Comparison of ENCODE assay signal across 8 cellular contexts in the genomic region with DNA sequence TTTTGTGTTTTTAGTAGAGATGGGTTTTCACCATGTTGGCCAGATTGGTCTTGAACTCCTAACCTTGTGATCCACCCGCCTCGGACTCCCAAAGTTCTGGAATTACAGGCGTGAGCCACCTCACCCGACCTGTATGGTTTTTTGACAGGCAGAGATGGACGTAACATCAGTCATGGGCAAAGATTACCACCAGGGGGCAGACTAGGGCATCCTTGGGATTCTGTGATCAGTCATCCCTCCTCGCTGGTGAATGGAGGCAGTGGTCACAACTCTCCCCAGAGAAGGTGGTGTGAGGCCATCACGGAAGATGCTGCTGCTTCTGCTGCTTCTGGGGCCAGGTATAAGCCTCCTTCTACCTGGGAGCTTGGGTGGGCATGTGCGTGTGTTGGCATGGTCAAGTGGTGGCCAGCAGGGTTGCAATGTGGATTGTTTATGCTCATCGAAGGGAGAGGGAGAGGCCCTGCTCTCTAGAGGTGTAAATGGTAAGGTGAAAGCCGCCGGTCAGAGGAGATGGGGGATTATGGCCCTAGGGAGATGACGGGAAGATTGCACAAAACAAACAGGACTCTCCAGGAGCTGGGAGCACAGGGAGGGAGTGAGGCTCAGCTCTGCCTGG.
DNase-seq lines count a peak whose midpoint lies in the region; ATAC-seq, FAIRE-seq and TF ChIP-seq lines count a peak whose summit lies in the region.

No MANE protein-coding gene starts in this region.

- no peaks in the 10 kb centered on the region for H3K79me2 ChIP-seq in keratinocyte (ENCODE audit: control insufficient read depth, insufficient read depth, low read length)

- POLR2A ChIA-PET in CD8-positive, alpha-beta T cell (lab: Charles Lee) = interaction anchor here (1.2 to 2.2 kb wide), 3 partner anchors 11 to 172 kb away, joined by 4 to 13 read pairs (median 4); no protein-coding TSS in a partner anchor

- H3K27me3 Mint-ChIP-seq in CD8-positive, alpha-beta T cell (ENCODE audit: low read depth) = no peaks in the 10 kb centered on the region
- H3K27me3 Mint-ChIP-seq in T-helper 1 cell treated with Interleukin-12 subunit alpha and Interleukin-12 subunit beta and Interleukin-4 antibody, amounts not matched to agents 30 μg/mL and 1 μg/mL, for 36 hours (ENCODE audit: low read depth) = peaks cover 6% of the 10 kb centered on the region

- no peak overlapping the region for H3K9ac ChIP-seq in keratinocyte (ENCODE audit: control insufficient read depth, extremely low read depth, insufficient read depth, low read length)

- TF ChIP-seq POLR2A in adrenal gland (IDR thresholded peaks at IDR 0.05) = no peak

- no peak overlapping the region for H3K27ac ChIP-seq in CD8-positive, alpha-beta T cell (ENCODE audit: low read depth, low read length)
- H3K27ac ChIP-seq in adrenal gland (no peak overlapping the region), keratinocyte (ENCODE audit: control insufficient read depth, insufficient read depth, low read length) (no peak overlapping the region)

- no peaks in the 10 kb centered on the region for H4K20me1 ChIP-seq in keratinocyte (ENCODE audit: control insufficient read depth, extremely low read depth, insufficient read depth, low read length)

- peak; percentile 53 for TF ChIP-seq CTCF in CD8-positive, alpha-beta T cell (IDR thresholded peaks at IDR 0.05)
- TF ChIP-seq CTCF in adrenal gland (IDR thresholded peaks at IDR 0.05) (peak; percentile 24 to 57 (median 45)), keratinocyte (optimal IDR thresholded peaks at IDR 0.05 in 1 of 3, IDR thresholded peaks at IDR 0.05 in 1 of 3, conservative IDR thresholded peaks at IDR 0.05 in 1 of 3; ENCODE audit: extremely low read depth in 1 of 3, insufficient read depth in 2 of 3, low read length in 3 of 3) (peak; percentile 45 to 75 (median 65))

- intact Hi-C loops in CD8-positive, alpha-beta T cell (cut with DNase I, micrococcal nuclease) = no loop called here
- intact Hi-C loops in adrenal gland (cut with DNase I) = loop anchor here in 1 of 2 donors (5.0 kb wide), 1 partner anchor 161 kb away; no protein-coding TSS in a partner anchor

- H3K36me3 ChIP-seq in CD8-positive, alpha-beta T cell (ENCODE audit: insufficient read depth, low read length) = no peaks in the 10 kb centered on the region
- H3K36me3 ChIP-seq in adrenal gland (replicated peaks in 1 of 2) = no peaks in the 10 kb centered on the region
- no peaks in the 10 kb centered on the region for H3K36me3 ChIP-seq in keratinocyte (ENCODE audit: control insufficient read depth in 2 of 2, extremely low read depth in 1 of 2, insufficient read depth in 2 of 2, low read length in 2 of 2)

- H3K4me3 Mint-ChIP-seq in CD8-positive, alpha-beta T cell = peak overlapping the region; percentile 78
- H3K4me3 Mint-ChIP-seq in T-helper 1 cell treated with Interleukin-12 subunit alpha and Interleukin-12 subunit beta and Interleukin-4 antibody, amounts not matched to agents 30 μg/mL and 1 μg/mL, for 36 hours = peak overlapping the region; percentile 81

- H3K9me1 ChIP-seq in keratinocyte (ENCODE audit: control insufficient read depth, extremely low read depth, insufficient read depth, low read length) = no peaks in the 10 kb centered on the region

- no peaks in the 10 kb centered on the region for H3K27me3 ChIP-seq in CD8-positive, alpha-beta T cell (ENCODE audit: insufficient read depth, low read length)
- H3K27me3 ChIP-seq in adrenal gland (no peaks in the 10 kb centered on the region), keratinocyte (ENCODE audit: control insufficient read depth, extremely low read depth, insufficient read depth, low read length) (no peaks in the 10 kb centered on the region)

- dilution Hi-C loops in keratinocyte (cut with MboI; ENCODE audit: extremely low pct_ligation_motif_present, low sequenced_read_pairs) = no loop called here

- no peaks in the 10 kb centered on the region for H3K36me3 Mint-ChIP-seq in CD8-positive, alpha-beta T cell
- H3K36me3 Mint-ChIP-seq in T-helper 1 cell treated with Interleukin-12 subunit alpha and Interleukin-12 subunit beta and Interleukin-4 antibody, amounts not matched to agents 30 μg/mL and 1 μg/mL, for 36 hours (ENCODE audit: low read depth) = no peaks in the 10 kb centered on the region

- peaks cover 2% of the 10 kb centered on the region for H3K4me1 Mint-ChIP-seq in CD8-positive, alpha-beta T cell (ENCODE audit: low read depth)
- H3K4me1 Mint-ChIP-seq in T-helper 1 cell treated with Interleukin-12 subunit alpha and Interleukin-12 subunit beta and Interleukin-4 antibody, amounts not matched to agents 30 μg/mL and 1 μg/mL, for 36 hours (ENCODE audit: low read depth) = peaks cover 5% of the 10 kb centered on the region

- H3K27ac Mint-ChIP-seq in CD8-positive, alpha-beta T cell = peak overlapping the region; percentile 78
- H3K27ac Mint-ChIP-seq in T-helper 1 cell treated with Interleukin-12 subunit alpha and Interleukin-12 subunit beta and Interleukin-4 antibody, amounts not matched to agents 30 μg/mL and 1 μg/mL, for 36 hours = peak overlapping the region; percentile 77

- ATAC-seq in CD8-positive, alpha-beta T cell = peak; percentile 76
- peak; percentile 65 for ATAC-seq in HG03469 (IDR thresholded peaks at IDR 0.05; ENCODE audit: unreplicated experiment)

- CTCF ChIA-PET in CD8-positive, alpha-beta T cell (lab: Charles Lee) = interaction anchor here (0.8 to 2.0 kb wide), 6 partner anchors 9 to 184 kb away, joined by 3 to 5 read pairs (median 3); no protein-coding TSS in a partner anchor

- peak; percentile 43 for FAIRE-seq in keratinocyte (lab: Jason Lieb, UNC)

- 44 to 61% (median 49%) methylated on average over 10 to 12 of the region's 12 CpGs for WGBS in adrenal gland, 4 donors

- H3K9me3 ChIP-seq in CD8-positive, alpha-beta T cell (ENCODE audit: low read length) = no peaks in the 10 kb centered on the region
- H3K9me3 ChIP-seq in adrenal gland (replicated peaks in 1 of 3) (no peaks in the 10 kb centered on the region), keratinocyte (ENCODE audit: control insufficient read depth, low read depth, low read length) (no peaks in the 10 kb centered on the region)

- no peak overlapping the region for H3K4me2 ChIP-seq in keratinocyte (ENCODE audit: control insufficient read depth, extremely low read depth, insufficient read depth, low read depth, low read length)

- no peak overlapping the region for H2AFZ ChIP-seq in keratinocyte (ENCODE audit: control insufficient read depth, low read length)

- peak; percentile 30 to 75 (median 63) for DNase-seq in CD8-positive, alpha-beta T cell
- DNase-seq in GM19240 (ENCODE audit: insufficient read length, low spot score) = peak; percentile 14
- peak; percentile 24 to 80 (median 44) for DNase-seq in adrenal gland
- no peak for DNase-seq in keratinocyte (ENCODE audit: low read depth, low spot score)
- peak; percentile 28 to 64 (median 58) for DNase-seq in stimulated activated CD4-positive, alpha-beta T cell treated with anti-CD3 and anti-CD28 coated beads, TNF-alpha, amount 100 ng/mL, for 48 hours (ENCODE audit: low read depth in 3 of 3)
- DNase-seq in ureter (ENCODE audit: low spot score) = no peak

- H3K4me3 ChIP-seq in CD8-positive, alpha-beta T cell (ENCODE audit: low read depth, low read length) = no peak overlapping the region
- H3K4me3 ChIP-seq in adrenal gland (no peak overlapping the region), keratinocyte (ENCODE audit: control insufficient read depth in 2 of 3, extremely low read depth in 1 of 3, insufficient read depth in 2 of 3, low read depth in 1 of 3, low read length in 3 of 3) (no peak overlapping the region)

- H3K4me1 ChIP-seq in CD8-positive, alpha-beta T cell (ENCODE audit: insufficient read depth, low read length) = no peaks in the 10 kb centered on the region
- H3K4me1 ChIP-seq in adrenal gland (replicated peaks in 1 of 2) = no peaks in the 10 kb centered on the region
- H3K4me1 ChIP-seq in keratinocyte (ENCODE audit: control insufficient read depth, extremely low read depth, insufficient read depth, low read length) = no peaks in the 10 kb centered on the region

- no peaks in the 10 kb centered on the region for H3K9me3 Mint-ChIP-seq in CD8-positive, alpha-beta T cell
- H3K9me3 Mint-ChIP-seq in T-helper 1 cell treated with Interleukin-12 subunit alpha and Interleukin-12 subunit beta and Interleukin-4 antibody, amounts not matched to agents 30 μg/mL and 1 μg/mL, for 36 hours = no peaks in the 10 kb centered on the region

Comparison
In these comparisons a context has a peak if more than half of its experiments do, and no peak if none do; other contexts are left out.
1. DNase-seq: peak in CD8-positive, alpha-beta T cell (7 of 7), GM19240 (single experiment), adrenal gland (7 of 7) and stimulated activated CD4-positive, alpha-beta T cell treated with anti-CD3 and anti-CD28 coated beads, TNF-alpha, amount 100 ng/mL, for 48 hours (3 of 3); none in keratinocyte (single experiment) and ureter (single experiment).
2. Peak in every context shown above with its lines, with median percentiles within 50 percentile points of each other: CTCF ChIP-seq.